In genomic region chr2:241964133-241964532, GRCh38 we compare ENCODE assay signal across 27 cellular contexts.
A peak's percentile ranks its signal among the peaks of the same experiment; 100 is the strongest.
DNase-seq lines count a peak whose midpoint lies in the region; ATAC-seq, FAIRE-seq and TF ChIP-seq lines count a peak whose summit lies in the region.
"Had no signal": no experiment of that assay in that cellular context is flagged by ENCODE, and none has a peak within 500 bp of the region (broad histone marks: within the 10 kb centered on the region; RNA-seq: fewer than 3 reads in every experiment).

No MANE protein-coding gene starts in this region.

- POLR2A ChIA-PET in K562 (lab: Yijun Ruan, JAX) = interaction anchor here (0.6 kb wide), 1 partner anchor 871 kb away, joined by 5 read pairs; no protein-coding TSS in a partner anchor

- no peak overlapping the region for H3K4me3 ChIP-seq in K562
- H3K4me3 ChIP-seq in neural cell (ENCODE audit: low read length) = peak overlapping the region; percentile 24
- H3K4me3 ChIP-seq: adrenal gland, BLaER1, breast epithelium, colonic mucosa, esophagus squamous epithelium, gastrocnemius medialis, left ventricle myocardium inferior, skin epidermis had no signal

- H3K4me1 ChIP-seq in K562 (replicated peaks in 1 of 2; ENCODE audit: control insufficient read depth in 2 of 2, insufficient read depth in 2 of 2, low read length in 2 of 2) = peaks cover 9 to 13% of the 10 kb centered on the region in 2 experiments
- H3K4me1 ChIP-seq: breast epithelium, colonic mucosa, gastrocnemius medialis had no signal

- H3F3A ChIP-seq in neural cell (ENCODE audit: insufficient read depth, low read length, poor library complexity, severe bottlenecking) = peaks cover 5% of the 10 kb centered on the region

- H3K79me2 ChIP-seq in K562 (ENCODE audit: control insufficient read depth, insufficient read depth, low read length) (no peaks in the 10 kb centered on the region), neural cell (replicated peaks; ENCODE audit: insufficient read depth, low read length) (no peaks in the 10 kb centered on the region)

- no peak for DNase-seq in stimulated activated naive CD8-positive, alpha-beta T cell treated with anti-CD3 and anti-CD28 coated beads, Interleukin-15, Interleukin-2, amounts not matched to agents 100 U/mL and 50 U/mL, for 24 hours
- DNase-seq in K562 (ENCODE audit: extremely low read depth in 1 of 4, low spot score in 3 of 4) = peak in 1 of 4 experiments; percentile 18
- no peak for DNase-seq in natural killer cell treated with Interleukin-12 subunit alpha and Interleukin-12 subunit beta and Interleukin-15 and Interleukin-18, amount 100 ng/mL, for 72 hours (ENCODE audit: low spot score)
- DNase-seq in HCEC 1CT = no peak
- DNase-seq in mucosa of gallbladder (ENCODE audit: low spot score) = no peak
- DNase-seq: activated CD8-positive, alpha-beta T cell treated with anti-CD3 and anti-CD28 coated beads, Interleukin-2, amount 10 ng/mL, durations not matched to agents 7 days and 5 days; activated gamma-delta T cell; activated T-cell treated with anti-CD3 and anti-CD28 coated beads for 4 hours; colonic mucosa; endodermal cell; esophagus squamous epithelium; gastrocnemius medialis; hippocampal formation; left ventricle myocardium inferior; NCI-H1105 treated with DMSO at 0.1 percent for 48 hours; NCI-H2029; OCI-M1 had no signal

- H3K36me3 Mint-ChIP-seq in stimulated activated naive CD8-positive, alpha-beta T cell treated with anti-CD3 and anti-CD28 coated beads, Interleukin-15, Interleukin-2, amounts not matched to agents 100 ng/mL and 50 ng/mL, for 24 hours (ENCODE audit: low read depth) = peaks cover 6% of the 10 kb centered on the region
- no peaks in the 10 kb centered on the region for H3K36me3 Mint-ChIP-seq in natural killer cell treated with Interleukin-12 subunit alpha and Interleukin-12 subunit beta and Interleukin-15 and Interleukin-18, amount 100 ng/mL, for 72 hours

- TF ChIP-seq RAD21 in K562 (CRISPR knock-in tag; conservative IDR thresholded peaks at IDR 0.05 in 1 of 2, IDR thresholded peaks at IDR 0.05 in 1 of 2) (no peak), neural cell (conservative IDR thresholded peaks at IDR 0.05) (peak; percentile 38)

- no peaks in the 10 kb centered on the region for H3K27me3 ChIP-seq in K562 (ENCODE audit: control insufficient read depth in 2 of 2, insufficient read depth in 2 of 2, low read length in 2 of 2)
- H3K27me3 ChIP-seq in neural cell (ENCODE audit: insufficient read depth, low read depth, low read length) = no peaks in the 10 kb centered on the region
- H3K27me3 ChIP-seq: adrenal gland, BLaER1, breast epithelium, colonic mucosa, esophagus squamous epithelium, gastrocnemius medialis had no signal

- FAIRE-seq in K562 (lab: Jason Lieb, UNC) = peak; percentile 51
- FAIRE-seq: urothelium cell line had no signal

- WGBS in K562 (ENCODE audit: insufficient coverage, low coverage, missing lambda C conversion rate) = 28% methylated on average over 7 of the region's 7 CpGs

- H3K9ac ChIP-seq in K562 (ENCODE audit: insufficient read depth in 1 of 2, low read depth in 2 of 2, low read length in 2 of 2) (no peak overlapping the region), neural cell (ENCODE audit: low read length) (peak overlapping the region; percentile 42)
- H3K9ac ChIP-seq: BLaER1 had no signal

- in situ Hi-C loops in K562 (cut with MboI) = no loop called here

- peak overlapping the region; percentile 37 for H3K27ac Mint-ChIP-seq in stimulated activated naive CD8-positive, alpha-beta T cell treated with anti-CD3 and anti-CD28 coated beads, Interleukin-15, Interleukin-2, amounts not matched to agents 100 ng/mL and 50 ng/mL, for 24 hours
- H3K27ac Mint-ChIP-seq in natural killer cell treated with Interleukin-12 subunit alpha and Interleukin-12 subunit beta and Interleukin-15 and Interleukin-18, amount 100 ng/mL, for 72 hours = no peak overlapping the region
- H3K27ac Mint-ChIP-seq: activated CD8-positive, alpha-beta T cell treated with anti-CD3 and anti-CD28 coated beads, Interleukin-2, amount 10 ng/mL, durations not matched to agents 7 days and 5 days; endodermal cell had no signal

- H3K9me3 Mint-ChIP-seq in stimulated activated naive CD8-positive, alpha-beta T cell treated with anti-CD3 and anti-CD28 coated beads, Interleukin-15, Interleukin-2, amounts not matched to agents 100 ng/mL and 50 ng/mL, for 24 hours = no peaks in the 10 kb centered on the region
- peaks cover 1% of the 10 kb centered on the region for H3K9me3 Mint-ChIP-seq in natural killer cell treated with Interleukin-12 subunit alpha and Interleukin-12 subunit beta and Interleukin-15 and Interleukin-18, amount 100 ng/mL, for 72 hours
- H3K9me3 Mint-ChIP-seq: endodermal cell had no signal

- no peaks in the 10 kb centered on the region for H3K36me3 ChIP-seq in K562 (ENCODE audit: control insufficient read depth, insufficient read depth, low read length)
- no peaks in the 10 kb centered on the region for H3K36me3 ChIP-seq in neural cell (ENCODE audit: insufficient read depth, low read length)
- H3K36me3 ChIP-seq: adrenal gland, breast epithelium, colonic mucosa, esophagus squamous epithelium, gastrocnemius medialis, left ventricle myocardium inferior had no signal

- intact Hi-C loops in K562 (cut with micrococcal nuclease) = no loop called here

- peak overlapping the region; percentile 41; the same call in 1 of the 2 replicates for H3K4me2 ChIP-seq in K562 (ENCODE audit: insufficient read depth, low read length)
- H3K4me2 ChIP-seq in neural cell (ENCODE audit: low read length) = peak overlapping the region; percentile 42

- H3K4me1 Mint-ChIP-seq in stimulated activated naive CD8-positive, alpha-beta T cell treated with anti-CD3 and anti-CD28 coated beads, Interleukin-15, Interleukin-2, amounts not matched to agents 100 ng/mL and 50 ng/mL, for 24 hours (ENCODE audit: low read depth) = peaks cover 48% of the 10 kb centered on the region
- peaks cover 10 to 20% of the 10 kb centered on the region in 2 donors for H3K4me1 Mint-ChIP-seq in natural killer cell treated with Interleukin-12 subunit alpha and Interleukin-12 subunit beta and Interleukin-15 and Interleukin-18, amount 100 ng/mL, for 72 hours (ENCODE audit: low read depth in 2 of 2)
- H3K4me1 Mint-ChIP-seq: endodermal cell had no signal

- H3K4me3 Mint-ChIP-seq in stimulated activated naive CD8-positive, alpha-beta T cell treated with anti-CD3 and anti-CD28 coated beads, Interleukin-15, Interleukin-2, amounts not matched to agents 100 ng/mL and 50 ng/mL, for 24 hours = no peak overlapping the region
- H3K4me3 Mint-ChIP-seq in natural killer cell treated with Interleukin-12 subunit alpha and Interleukin-12 subunit beta and Interleukin-15 and Interleukin-18, amount 100 ng/mL, for 72 hours = no peak overlapping the region
- H3K4me3 Mint-ChIP-seq: activated CD8-positive, alpha-beta T cell treated with anti-CD3 and anti-CD28 coated beads, Interleukin-2, amount 10 ng/mL, durations not matched to agents 7 days and 5 days; endodermal cell had no signal

- TF ChIP-seq POLR2A in K562 (conservative IDR thresholded peaks at IDR 0.05) = no peak

- no peak for TF ChIP-seq EP300 in K562 (IDR thresholded peaks at IDR 0.05; ENCODE audit: low read length)
- peak; percentile 66 for TF ChIP-seq EP300 in neural cell (conservative IDR thresholded peaks at IDR 0.05; ENCODE audit: poor library complexity, severe bottlenecking)

- H3K27ac ChIP-seq in K562 (ENCODE audit: extremely low read depth, low read depth, low read length) (no peak overlapping the region), neural cell (ENCODE audit: low read length) (peak overlapping the region; percentile 84)
- H3K27ac ChIP-seq: BLaER1, breast epithelium, colonic mucosa, esophagus squamous epithelium, gastrocnemius medialis, left ventricle myocardium inferior, skin epidermis had no signal

- BruUV-seq in K562 (replicated peaks; lab: Mats Ljungman, UMichigan) = no TSS peak

- no peaks in the 10 kb centered on the region for H3K27me3 Mint-ChIP-seq in stimulated activated naive CD8-positive, alpha-beta T cell treated with anti-CD3 and anti-CD28 coated beads, Interleukin-15, Interleukin-2, amounts not matched to agents 100 ng/mL and 50 ng/mL, for 24 hours
- no peaks in the 10 kb centered on the region for H3K27me3 Mint-ChIP-seq in natural killer cell treated with Interleukin-12 subunit alpha and Interleukin-12 subunit beta and Interleukin-15 and Interleukin-18, amount 100 ng/mL, for 72 hours

- no peaks in the 10 kb centered on the region for H3K9me1 ChIP-seq in K562 (ENCODE audit: control insufficient read depth, insufficient read depth, low read length)

- H4K20me1 ChIP-seq in K562 (replicated peaks; ENCODE audit: control insufficient read depth, insufficient read depth, low read length) (no peaks in the 10 kb centered on the region), neural cell (ENCODE audit: insufficient read depth) (no peaks in the 10 kb centered on the region)

- TF ChIP-seq CTCF in K562 (IDR thresholded peaks at IDR 0.05 in 2 of 3, conservative IDR thresholded peaks at IDR 0.05 in 1 of 3; ENCODE audit: insufficient read depth in 2 of 3, low read depth in 1 of 3, low read length in 3 of 3) (no peak), neural cell (IDR thresholded peaks at IDR 0.05; ENCODE audit: poor library complexity, severe bottlenecking) (no peak)

- no peaks in the 10 kb centered on the region for H3K9me2 ChIP-seq in neural cell (ENCODE audit: insufficient read depth, low read length)

- H3K9me3 ChIP-seq in K562 (replicated peaks; ENCODE audit: control insufficient read depth, insufficient read depth, low read depth, low read length) (no peaks in the 10 kb centered on the region), neural cell (ENCODE audit: low read length) (no peaks in the 10 kb centered on the region)
- H3K9me3 ChIP-seq: adrenal gland, BLaER1, breast epithelium, colonic mucosa, esophagus squamous epithelium, gastrocnemius medialis, left ventricle myocardium inferior had no signal

- no peak for ATAC-seq in stimulated activated naive CD8-positive, alpha-beta T cell treated with anti-CD3 and anti-CD28 coated beads, Interleukin-15, Interleukin-2, amounts not matched to agents 100 U/mL and 50 U/mL, for 24 hours
- ATAC-seq in K562 (peak; percentile 58), HG02973 (IDR thresholded peaks at IDR 0.05; ENCODE audit: unreplicated experiment) (no peak)
- ATAC-seq in natural killer cell treated with Interleukin-12 subunit alpha and Interleukin-12 subunit beta and Interleukin-15 and Interleukin-18, amount 100 ng/mL, for 72 hours = no peak
- ATAC-seq: activated CD4-positive, CD25-positive, alpha-beta regulatory T cell treated with anti-CD3 and anti-CD28 coated beads, Interleukin-2, amount 50 U/mL, for 24 hours; activated CD8-positive, alpha-beta T cell treated with anti-CD3 and anti-CD28 coated beads, Interleukin-2, amount 10 ng/mL, durations not matched to agents 7 days and 5 days; gastrocnemius medialis; HCT116 had no signal

- CTCF ChIA-PET in K562 (lab: Yijun Ruan, JAX; ENCODE audit: low intra/inter-chr PET ratio) = no interaction called here

- H2AFZ ChIP-seq in K562 (ENCODE audit: low read depth, low read length) = 0 out of 2 replicates have a peak overlapping the region, but pooled peaks have one; percentile 32
- H2AFZ ChIP-seq in neural cell (ENCODE audit: low read depth, low read length) = no peak overlapping the region

TF ChIP-seq in neural cell, 6 proteins besides CTCF, POLR2A, EP300 and RAD21 (continues in another document):
- TF ChIP-seq POLR2AphosphoS5 (IDR thresholded peaks at IDR 0.05) = peak; percentile 81
- TF ChIP-seq MXI1 (conservative IDR thresholded peaks at IDR 0.05; ENCODE audit: poor library complexity, severe bottlenecking) = no peak
